In genomic region chr17:27496005-27496404, GRCh38 we compare ENCODE assay signal across 1 cellular context.
TF ChIP-seq lines count a peak whose summit lies in the region.

No MANE protein-coding gene starts in this region.

TF ChIP-seq in H1, 55 proteins besides CTCF, POLR2A, EP300 and RAD21 (continued from another document):
- no peak for TF ChIP-seq USF2 (IDR thresholded peaks at IDR 0.05; ENCODE audit: low read length)
- TF ChIP-seq TCF12 (IDR thresholded peaks at IDR 0.05; ENCODE audit: low read depth, low read length): no peak
